Comparison of ENCODE assay signal across 20 cellular contexts in genomic region chr7:96887426-96887825, GRCh38.
A peak's percentile ranks its signal among the peaks of the same experiment; 100 is the strongest.
DNase-seq lines count a peak whose midpoint lies in the region; ATAC-seq and TF ChIP-seq lines count a peak whose summit lies in the region.
"Had no signal": no experiment of that assay in that cellular context is flagged by ENCODE, and none has a peak within 500 bp of the region (broad histone marks: within the 10 kb centered on the region; RNA-seq: fewer than 3 reads in every experiment).

No MANE protein-coding gene starts in this region.

- H3K27ac ChIP-seq in RWPE2 (ENCODE audit: poor library complexity, severe bottlenecking), result no peak overlapping the region
- H3K27ac ChIP-seq: 22Rv1, SK-N-MC had no signal

- TF ChIP-seq CTCF in RWPE2 (IDR thresholded peaks at IDR 0.05; ENCODE audit: poor library complexity, severe bottlenecking) (no peak), fibroblast of mammary gland (conservative IDR thresholded peaks at IDR 0.05; ENCODE audit: control insufficient read depth, insufficient read depth, low read depth, low read length) (no peak)

- DNase-seq in NOMO-1 treated with DMSO at 0.1 percent for 48 hours (lab: John Stamatoyannopoulos, UW; ENCODE audit: unreplicated experiment) (peak; percentile 35), NOMO-1 treated with dmso at 0.1 percent for 144 hours (lab: John Stamatoyannopoulos, UW; ENCODE audit: unreplicated experiment) (no peak), RWPE2 (ENCODE audit: low spot score) (no peak), fibroblast of mammary gland (ENCODE audit: low read depth) (peak; percentile 6), hippocampal formation (lab: John Stamatoyannopoulos, UW) (no peak), SK-N-DZ (ENCODE audit: low spot score) (no peak)
- DNase-seq: CD4-positive, alpha-beta T cell; DMS53; HFFc6; IMR-90; Karpas-422; NCI-H1105 treated with DMSO at 0.1 percent for 48 hours; NCI-H187; NCI-H69; NK-92 treated with Interleukin-12 subunit alpha and Interleukin-12 subunit beta, amount 100 ng/mL, for 24 hours had no signal

- H3K36me3 ChIP-seq in RWPE2 (ENCODE audit: low read depth), result no peaks in the 10 kb centered on the region

- H3K27me3 ChIP-seq in RWPE2 (ENCODE audit: insufficient read depth, poor library complexity, severe bottlenecking), result no peaks in the 10 kb centered on the region

- no peak overlapping the region for H3K4me3 ChIP-seq in RWPE2 (ENCODE audit: severe bottlenecking)
- H3K4me3 ChIP-seq in fibroblast of mammary gland (ENCODE audit: control insufficient read depth, low read depth, low read length), result no peak overlapping the region
- H3K4me3 ChIP-seq: SK-N-MC had no signal

- no peaks in the 10 kb centered on the region for H3K9me3 ChIP-seq in RWPE2 (ENCODE audit: severe bottlenecking)

- peaks cover 9% of the 10 kb centered on the region for H3K4me1 ChIP-seq in RWPE2 (ENCODE audit: insufficient read depth, poor library complexity, severe bottlenecking)

- ATAC-seq in RWPE2 (ENCODE audit: low read depth) (peak; percentile 98), GM19351 (IDR thresholded peaks at IDR 0.05; ENCODE audit: unreplicated experiment) (no peak), GM19467 (IDR thresholded peaks at IDR 0.05; ENCODE audit: unreplicated experiment) (no peak)
- ATAC-seq: Right ventricle myocardium inferior had no signal

Comparison
In these comparisons a context has a peak if more than half of its experiments do, and no peak if none do; other contexts are left out.
1. DNase-seq: peak in NOMO-1 treated with DMSO at 0.1 percent for 48 hours (single experiment) and fibroblast of mammary gland (single experiment); none in NOMO-1 treated with dmso at 0.1 percent for 144 hours (single experiment), RWPE2 (single experiment), hippocampal formation (0 of 2) and SK-N-DZ (single experiment).